Comparison of ENCODE assay signal across 1 cellular context in genomic region chr14:75278422-75279152, GRCh38.
TF ChIP-seq lines count a peak whose summit lies in the region.

FOS (plus strand) TSS chr14:75278828; CDS start chr14:75278983, 155 bp downstream.

TF ChIP-seq in K562, 482 proteins besides CTCF, POLR2A, EP300 and RAD21 (continued from another document):
- peak; percentile 93 for TF ChIP-seq GTF2F1 (IDR thresholded peaks at IDR 0.05; ENCODE audit: low read depth, low read length)
- TF ChIP-seq PHB2 (IDR thresholded peaks at IDR 0.05; ENCODE audit: low read depth) = no peak
- no peak for TF ChIP-seq PHB (CRISPR knock-in tag; IDR thresholded peaks at IDR 0.05)
- TF ChIP-seq CAMTA2 (CRISPR knock-in tag; conservative IDR thresholded peaks at IDR 0.05) = no peak
- TF ChIP-seq MCM7 (IDR thresholded peaks at IDR 0.05) = no peak
- TF ChIP-seq ZNF134 (CRISPR knock-in tag; conservative IDR thresholded peaks at IDR 0.05) = no peak
- no peak for TF ChIP-seq CHAMP1 (IDR thresholded peaks at IDR 0.05)
- TF ChIP-seq ARID3A (IDR thresholded peaks at IDR 0.05; ENCODE audit: borderline replicate concordance, low read depth, low read length) = no peak
- no peak for TF ChIP-seq MCM2 (IDR thresholded peaks at IDR 0.05; ENCODE audit: low read depth)
- no peak for TF ChIP-seq ZNF318 (IDR thresholded peaks at IDR 0.05; ENCODE audit: borderline replicate concordance in 1 of 2, low read depth in 1 of 2)
- TF ChIP-seq E2F8 (IDR thresholded peaks at IDR 0.05; ENCODE audit: low read depth, partially characterized antibody) = no peak
- TF ChIP-seq ETS2 (tag; IDR thresholded peaks at IDR 0.05; ENCODE audit: borderline replicate concordance, poor library complexity, severe bottlenecking) = no peak
TF ChIP-seq in K562: peak in this region for 133.
